1 cellular context compared by ENCODE assay signal in genomic region chr22:49917997-49918910, GRCh38.
TF ChIP-seq lines count a peak whose summit lies in the region.

Gene ALG12 (minus strand): TSS chr22:49918438. CDS start chr22:49913765, 4,673 bp downstream.
Gene CRELD2 (plus strand): TSS chr22:49918634. CDS start chr22:49918770, 136 bp downstream.

TF ChIP-seq in GM23338, 12 proteins besides CTCF, POLR2A, EP300 and RAD21:
- TF ChIP-seq ZNF462 (CRISPR knock-in tag; IDR thresholded peaks at IDR 0.05) (no peak), EZH2 (IDR thresholded peaks at IDR 0.05; ENCODE audit: low read depth, unreplicated experiment) (no peak), STAT1 (IDR thresholded peaks at IDR 0.05; ENCODE audit: unreplicated experiment) (no peak), POLR2AphosphoS5 (IDR thresholded peaks at IDR 0.05; ENCODE audit: low read depth) (peak; percentile 27), CREB1 (CRISPR knock-in tag; IDR thresholded peaks at IDR 0.05; ENCODE audit: low read depth) (peak; percentile 71), REST (IDR thresholded peaks at IDR 0.05; ENCODE audit: unreplicated experiment) (peak; percentile 14), ZNF331 (CRISPR knock-in tag; IDR thresholded peaks at IDR 0.05; ENCODE audit: low read depth) (no peak), EZH2phosphoT487 (IDR thresholded peaks at IDR 0.05; ENCODE audit: unreplicated experiment) (no peak), ETS1 (IDR thresholded peaks at IDR 0.05) (peak; percentile 45; the same call in 1 of the 2 replicates)
